Comparison of ENCODE assay signal across 10 cellular contexts in the genomic region with DNA sequence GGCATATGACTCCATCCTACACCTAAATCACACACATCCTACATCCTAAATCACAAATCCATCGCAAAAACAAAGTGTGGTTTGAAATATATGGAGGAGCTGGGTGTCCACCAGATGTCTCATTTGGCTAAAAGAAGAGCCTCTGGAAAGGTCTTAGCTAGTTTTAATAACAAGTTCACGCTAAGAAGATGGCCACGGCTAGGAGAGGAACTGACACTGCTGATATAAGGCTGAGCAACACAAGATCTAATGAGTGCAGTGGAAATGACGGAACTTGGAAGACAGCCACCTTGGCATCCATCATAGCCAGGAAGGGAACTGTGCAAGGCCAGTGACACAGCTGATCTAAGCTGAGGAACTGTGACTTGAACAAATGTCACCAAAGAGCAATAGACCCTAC. TPM values are rescaled to one million over a fixed set of nuclear protein-coding genes. Genes with fewer than 3 reads are reported as not detected.
DNase-seq lines count a peak whose midpoint lies in the region; ATAC-seq, FAIRE-seq and TF ChIP-seq lines count a peak whose summit lies in the region.
"Had no signal": no experiment of that assay in that cellular context is flagged by ENCODE, and none has a peak within 500 bp of the region (broad histone marks: within the 10 kb centered on the region; RNA-seq: fewer than 3 reads in every experiment).

No MANE protein-coding gene starts in this region.

- no peaks in the 10 kb centered on the region for H3K9me3 ChIP-seq in endothelial cell of umbilical vein (replicated peaks; ENCODE audit: control insufficient read depth, insufficient read depth, low read length)
- peaks cover 2% of the 10 kb centered on the region for H3K9me3 ChIP-seq in T-helper 17 cell (ENCODE audit: control insufficient read depth, low read length, poor library complexity, severe bottlenecking)

- no peaks in the 10 kb centered on the region for H3K36me3 ChIP-seq in endothelial cell of umbilical vein (ENCODE audit: control insufficient read depth in 2 of 2, extremely low read depth in 1 of 2, insufficient read depth in 2 of 2, low read length in 2 of 2)

- intact Hi-C loops in endothelial cell of umbilical vein (cut with micrococcal nuclease): loop anchor here (2.0 kb wide), 1 partner anchor 161 kb away; no protein-coding TSS in a partner anchor

- H3K4me3 Mint-ChIP-seq in T-helper 17 cell: no peak overlapping the region

- no peak overlapping the region for H3K27ac Mint-ChIP-seq in T-helper 17 cell

- dilution Hi-C loops in endothelial cell of umbilical vein (cut with MboI; ENCODE audit: extremely low pct_ligation_motif_present, low sequenced_read_pairs): no loop called here

- no peaks in the 10 kb centered on the region for H3K79me2 ChIP-seq in endothelial cell of umbilical vein (ENCODE audit: control insufficient read depth, insufficient read depth, low read length)

- POLR2A ChIA-PET in endothelial cell of umbilical vein (lab: Charles Lee): no interaction called here

- in situ Hi-C loops in ACHN (cut with HindIII; ENCODE audit: low pct_ligation_motif_present, low pct_unique_long_range_greater_than_20kb, low sequenced_read_pairs): no loop called here

- DNase-seq in ACHN (peak; percentile 8), NB4 (ENCODE audit: low read depth) (peak; percentile 16), endothelial cell of umbilical vein (ENCODE audit: low read depth, low spot score) (peak; percentile 39), middle frontal gyrus (ENCODE audit: extremely low spot score, low spot score) (peak; percentile 29), T-helper 17 cell (no peak), activated gamma-delta T cell treated with Interleukin-2 at 50 U/mL for 16 hours (no peak), MV-4-11 (lab: John Stamatoyannopoulos, UW) (no peak), COR-L47 (lab: John Stamatoyannopoulos, UW) (no peak)
- DNase-seq: Calu3, cortex of kidney had no signal

- no peaks in the 10 kb centered on the region for H3K27me3 ChIP-seq in endothelial cell of umbilical vein (ENCODE audit: control insufficient read depth in 2 of 2, insufficient read depth in 2 of 2, low read length in 2 of 2)

- no TSS peak for BruUV-seq in endothelial cell of umbilical vein (replicated peaks; lab: Mats Ljungman, UMichigan)

- H3K4me3 ChIP-seq in NB4 (ENCODE audit: low read depth, low read length): no peak overlapping the region
- H3K4me3 ChIP-seq in endothelial cell of umbilical vein (replicated peaks in 1 of 3; ENCODE audit: insufficient read depth in 1 of 3, low read depth in 1 of 3, low read length in 3 of 3): no peak overlapping the region

- H3K36me3 Mint-ChIP-seq in T-helper 17 cell (ENCODE audit: low read depth): no peaks in the 10 kb centered on the region

- CTCF ChIA-PET in endothelial cell of umbilical vein (lab: Charles Lee): interaction anchor here (0.8 to 2.0 kb wide), 7 partner anchors 15 to 312 kb away, joined by 3 to 14 read pairs (median 4); no protein-coding TSS in a partner anchor

- ATAC-seq in T-helper 17 cell: no peak

- no peaks in the 10 kb centered on the region for H3K4me1 Mint-ChIP-seq in T-helper 17 cell

- no peak for TF ChIP-seq CTCF in NB4 (IDR thresholded peaks at IDR 0.05; ENCODE audit: low read depth, low read length)
- no peak for TF ChIP-seq CTCF in endothelial cell of umbilical vein (IDR thresholded peaks at IDR 0.05; ENCODE audit: extremely low read depth in 1 of 2, insufficient read depth in 1 of 2, low read depth in 1 of 2, low read length in 2 of 2)

- no peak for TF ChIP-seq POLR2A in NB4 (IDR thresholded peaks at IDR 0.05; ENCODE audit: extremely low read depth, insufficient read length)
- TF ChIP-seq POLR2A in endothelial cell of umbilical vein (IDR thresholded peaks at IDR 0.05; ENCODE audit: low read depth, low read length): no peak

- H3K4me1 ChIP-seq in endothelial cell of umbilical vein (ENCODE audit: control insufficient read depth, extremely low read depth, insufficient read depth, low read length): no peaks in the 10 kb centered on the region

- peak; percentile 54 for FAIRE-seq in endothelial cell of umbilical vein (lab: Jason Lieb, UNC)

- peaks cover 20% of the 10 kb centered on the region for H3K27me3 Mint-ChIP-seq in T-helper 17 cell

- H2AFZ ChIP-seq in endothelial cell of umbilical vein (ENCODE audit: low read depth, low read length): no peak overlapping the region

- H3K9me1 ChIP-seq in endothelial cell of umbilical vein (replicated peaks; ENCODE audit: control insufficient read depth, extremely low read depth, insufficient read depth, low read length): no peaks in the 10 kb centered on the region

- no peaks in the 10 kb centered on the region for H4K20me1 ChIP-seq in endothelial cell of umbilical vein (replicated peaks; ENCODE audit: control insufficient read depth, extremely low read depth, insufficient read depth, low read length)

- H3K4me2 ChIP-seq in endothelial cell of umbilical vein (ENCODE audit: insufficient read depth, low read length): no peak overlapping the region

- no peak overlapping the region for H3K27ac ChIP-seq in endothelial cell of umbilical vein (ENCODE audit: insufficient read depth, low read depth, low read length)

- H3K9ac ChIP-seq in endothelial cell of umbilical vein (replicated peaks; ENCODE audit: extremely low read depth, insufficient read depth, low read length): no peak overlapping the region

TF ChIP-seq in endothelial cell of umbilical vein, 7 proteins besides CTCF, POLR2A, EP300 and RAD21:
- no peak for TF ChIP-seq JUN (IDR thresholded peaks at IDR 0.05; ENCODE audit: borderline replicate concordance, insufficient read depth, insufficient read length, low read depth)
- no peak for TF ChIP-seq MYC (IDR thresholded peaks at IDR 0.05; ENCODE audit: low read depth, low read length)
- no peak for TF ChIP-seq EZH2 (IDR thresholded peaks at IDR 0.05; ENCODE audit: borderline replicate concordance, low read depth, low read length, severe bottlenecking)
TF ChIP-seq in endothelial cell of umbilical vein: peak in this region for 0.

RNA-seq across cellular contexts. Expression of a gene that starts 60.0 kb away (rescaled TPM):
- total RNA-seq in endothelial cell of umbilical vein (19.5 and 20.9 TPM in 2 replicates), T-helper 17 cell (10 to 100 TPM in 1 of 2 donors, 1 to 10 TPM in 1; 7.6 to 16.8 TPM)
- polyA plus RNA-seq in endothelial cell of umbilical vein: 10.2 and 10.8 TPM in 2 replicates
- 7.8 and 8.3 TPM in 2 replicates for polyA plus RNA-seq in endothelial cell of umbilical vein (2011; cell fraction: cytosol; rRNA removed)
- polyA plus RNA-seq in endothelial cell of umbilical vein (2011; cell fraction: nucleus; rRNA removed): 14.8 and 17.7 TPM in 2 replicates
- polyA plus RNA-seq in endothelial cell of umbilical vein (2012): 8.5 and 9.4 TPM in 2 replicates
- 34.2 and 41.8 TPM in 2 replicates for polyA minus RNA-seq in endothelial cell of umbilical vein
- polyA minus RNA-seq in endothelial cell of umbilical vein (2011; cell fraction: cytosol; rRNA and poly(A)+ RNA removed): 19.9 TPM
- polyA minus RNA-seq in endothelial cell of umbilical vein (2011; cell fraction: nucleus; rRNA and poly(A)+ RNA removed): 45.6 and 48.1 TPM in 2 replicates

Comparison
In these comparisons a context has a peak if more than half of its experiments do, and no peak if none do; other contexts are left out.
1. DNase-seq: peak in ACHN (single experiment), NB4 (single experiment), endothelial cell of umbilical vein (single experiment) and middle frontal gyrus (single experiment); none in T-helper 17 cell (0 of 3), activated gamma-delta T cell treated with Interleukin-2 at 50 U/mL for 16 hours (single experiment), MV-4-11 (single experiment) and COR-L47 (single experiment).